In the genomic region with DNA sequence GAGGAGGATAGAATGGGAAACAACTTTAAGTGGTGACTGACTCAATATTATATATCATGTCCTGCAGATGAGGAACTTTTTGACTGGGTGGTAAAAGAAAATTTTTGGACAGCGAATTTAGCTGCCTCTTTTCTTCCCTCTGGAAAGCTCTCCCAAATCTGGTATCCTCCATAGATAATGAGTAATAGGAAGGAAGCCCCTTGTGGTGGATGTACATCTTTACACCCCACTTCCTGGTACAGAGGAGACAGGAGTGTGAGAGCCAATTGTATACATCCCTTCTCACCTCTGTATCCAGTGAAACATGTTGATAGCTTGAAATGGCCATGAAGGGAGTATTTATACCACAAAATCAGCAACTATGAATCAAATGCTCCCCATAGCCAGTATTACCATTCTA, we compare ENCODE assay signal across 1 cellular context.
TF ChIP-seq lines count a peak whose summit lies in the region.

No MANE protein-coding gene starts in this region.

TF ChIP-seq in GM12878, 131 proteins besides CTCF, POLR2A, EP300 and RAD21:
- no peak for TF ChIP-seq SIX5 (IDR thresholded peaks at IDR 0.05; ENCODE audit: low read depth, low read length, severe bottlenecking)
- TF ChIP-seq ATF7 (IDR thresholded peaks at IDR 0.05; ENCODE audit: low read depth) = no peak
